Comparison of ENCODE assay signal across 20 cellular contexts in genomic region chr12:95986635-95987535, GRCh38. TPM values are rescaled to one million over a fixed set of nuclear protein-coding genes. Genes with fewer than 3 reads are reported as not detected.
"Had no signal": no experiment of that assay in that cellular context is flagged by ENCODE, and none has a peak within 500 bp of the region (broad histone marks: within the 10 kb centered on the region; RNA-seq: fewer than 3 reads in every experiment).

No MANE protein-coding gene starts in this region.

- H3K36me3 ChIP-seq: ascending aorta, esophagus squamous epithelium, heart left ventricle, stomach, upper lobe of left lung had no signal

- H3K4me1 Mint-ChIP-seq: activated naive CD4-positive, alpha-beta T cell treated with anti-CD3 and anti-CD28 coated beads, Interleukin-2, amount 10 ng/mL, durations not matched to agents 7 days and 5 days; nephron had no signal

- H3K9me3 Mint-ChIP-seq: activated naive CD4-positive, alpha-beta T cell treated with anti-CD3 and anti-CD28 coated beads, Interleukin-2, amount 10 ng/mL, durations not matched to agents 7 days and 5 days; activated T-helper 2 cell treated with anti-CD3 and anti-CD28 coated beads, Interferon-gamma antibody, Interleukin-2, Interleukin-4, amounts not matched to agents 10 μg/mL and 5 μg/mL and 100 μg/mL, durations not matched to agents 14 hours and 24 hours and 36 hours; nephron had no signal

- H3K27ac Mint-ChIP-seq: activated naive CD4-positive, alpha-beta T cell treated with anti-CD3 and anti-CD28 coated beads, Interleukin-2, amount 10 ng/mL, durations not matched to agents 7 days and 5 days; activated T-helper 2 cell treated with anti-CD3 and anti-CD28 coated beads, Interferon-gamma antibody, Interleukin-2, Interleukin-4, amounts not matched to agents 10 μg/mL and 5 μg/mL and 100 μg/mL, durations not matched to agents 14 hours and 24 hours and 36 hours; nephron had no signal

- H3K4me3 ChIP-seq: ascending aorta, dorsolateral prefrontal cortex, esophagus squamous epithelium, heart left ventricle, psoas muscle, right lobe of liver, smooth muscle cell, stomach, testis, upper lobe of left lung had no signal

- H3K4me1 ChIP-seq: ascending aorta, esophagus squamous epithelium, heart left ventricle, psoas muscle, stomach, testis, upper lobe of left lung had no signal

- H3K9me3 ChIP-seq: ascending aorta, esophagus squamous epithelium, heart left ventricle, psoas muscle, right lobe of liver, stomach, testis, upper lobe of left lung had no signal

- DNase-seq: activated CD4-positive, CD25-positive, alpha-beta regulatory T cell treated with anti-CD3 and anti-CD28 coated beads, Interleukin-2, amount 50 U/mL, for 72 hours; activated naive CD4-positive, alpha-beta T cell treated with anti-CD3 and anti-CD28 coated beads, Interleukin-2, amount 10 ng/mL, durations not matched to agents 7 days and 5 days; activated T-cell treated with anti-CD3 and anti-CD28 coated beads, Interleukin-2, amount 50 U/mL, for 1 hour; dorsolateral prefrontal cortex; esophagus squamous epithelium; heart left ventricle; mesendoderm; psoas muscle; right lobe of liver; stomach; SW 1271; testis; upper lobe of left lung had no signal

- H3K36me3 Mint-ChIP-seq: activated naive CD4-positive, alpha-beta T cell treated with anti-CD3 and anti-CD28 coated beads, Interleukin-2, amount 10 ng/mL, durations not matched to agents 7 days and 5 days had no signal

- H3K4me3 Mint-ChIP-seq: activated naive CD4-positive, alpha-beta T cell treated with anti-CD3 and anti-CD28 coated beads, Interleukin-2, amount 10 ng/mL, durations not matched to agents 7 days and 5 days; nephron had no signal

- ATAC-seq: heart left ventricle, psoas muscle, right lobe of liver had no signal

- H3K27ac ChIP-seq: ascending aorta, dorsolateral prefrontal cortex, esophagus squamous epithelium, heart left ventricle, psoas muscle, stomach, testis, upper lobe of left lung had no signal

- H3K4me2 ChIP-seq: smooth muscle cell had no signal

- H3K27me3 ChIP-seq: ascending aorta, esophagus squamous epithelium, heart left ventricle, right lobe of liver, stomach, testis, upper lobe of left lung had no signal

RNA-seq across cellular contexts. Expression of gene HAL, which starts 9.3 kb away (rescaled TPM):
- total RNA-seq: frontal cortex had no signal

RNA-seq across cellular contexts. Expression of gene AMDHD1, which starts 43.8 kb away (rescaled TPM):
- total RNA-seq: bronchial epithelial cell, stomach had no signal

RNA-seq across cellular contexts. Expression of gene CCDC38, which starts 44.5 kb away (rescaled TPM):
- total RNA-seq: ascending aorta, bronchial epithelial cell, chondrocyte, frontal cortex, smooth muscle cell, stomach had no signal
